ENCODE assay signal across 1 cellular context in the genomic region with DNA sequence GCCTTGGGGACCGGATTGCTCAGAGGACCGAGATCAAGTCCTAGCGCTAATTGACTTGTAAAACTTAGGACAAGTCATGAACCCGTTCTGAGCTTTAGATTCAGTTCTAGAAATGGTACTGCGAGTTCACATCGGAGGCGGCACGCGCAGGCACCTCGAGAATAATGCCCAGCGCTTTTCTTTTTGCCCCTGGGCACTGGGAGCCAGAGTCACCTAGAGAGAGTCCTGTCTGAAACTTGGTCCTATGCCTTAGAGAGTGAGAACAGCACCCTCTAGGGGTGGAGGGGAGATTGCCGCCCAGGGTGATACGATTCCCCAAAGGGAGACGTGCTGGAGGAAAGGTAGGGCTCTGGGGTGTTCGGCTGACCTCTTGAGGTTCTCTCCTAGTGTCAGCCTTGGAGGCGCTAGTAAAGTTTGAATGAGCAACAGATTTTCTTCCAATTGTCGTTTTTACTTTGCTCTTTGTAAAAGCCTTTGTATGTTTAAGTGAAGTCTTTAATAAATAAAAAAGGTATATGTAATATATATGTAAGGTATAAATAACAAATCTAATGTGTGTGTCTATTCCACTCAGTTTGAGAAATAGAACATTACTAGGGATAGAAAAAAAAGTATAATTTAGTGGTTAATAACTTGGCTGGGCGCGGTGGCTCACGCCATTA.
TF ChIP-seq lines count a peak whose summit lies in the region.

No MANE protein-coding gene starts in this region.

TF ChIP-seq in HepG2, 621 proteins besides CTCF, POLR2A, EP300 and RAD21 (continues in another document):
- TF ChIP-seq ZNF543 (CRISPR knock-in tag; IDR thresholded peaks at IDR 0.05) = 0 out of 2 replicates have a peak, but pooled peaks have one; percentile 38
- TF ChIP-seq, protein P1, sequence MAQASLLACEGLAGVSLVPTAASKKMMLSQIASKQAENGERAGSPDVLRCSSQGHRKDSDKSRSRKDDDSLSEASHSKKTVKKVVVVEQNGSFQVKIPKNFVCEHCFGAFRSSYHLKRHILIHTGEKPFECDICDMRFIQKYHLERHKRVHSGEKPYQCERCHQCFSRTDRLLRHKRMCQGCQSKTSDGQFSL (CRISPR knock-in tag; IDR thresholded peaks at IDR 0.05) = no peak
- TF ChIP-seq HOXA5 (CRISPR knock-in tag; IDR thresholded peaks at IDR 0.05) = 0 out of 2 replicates have a peak, but pooled peaks have one; percentile 26
- TF ChIP-seq GATAD1 (CRISPR knock-in tag; IDR thresholded peaks at IDR 0.05) = peak; percentile 65
- TF ChIP-seq, protein P2, sequence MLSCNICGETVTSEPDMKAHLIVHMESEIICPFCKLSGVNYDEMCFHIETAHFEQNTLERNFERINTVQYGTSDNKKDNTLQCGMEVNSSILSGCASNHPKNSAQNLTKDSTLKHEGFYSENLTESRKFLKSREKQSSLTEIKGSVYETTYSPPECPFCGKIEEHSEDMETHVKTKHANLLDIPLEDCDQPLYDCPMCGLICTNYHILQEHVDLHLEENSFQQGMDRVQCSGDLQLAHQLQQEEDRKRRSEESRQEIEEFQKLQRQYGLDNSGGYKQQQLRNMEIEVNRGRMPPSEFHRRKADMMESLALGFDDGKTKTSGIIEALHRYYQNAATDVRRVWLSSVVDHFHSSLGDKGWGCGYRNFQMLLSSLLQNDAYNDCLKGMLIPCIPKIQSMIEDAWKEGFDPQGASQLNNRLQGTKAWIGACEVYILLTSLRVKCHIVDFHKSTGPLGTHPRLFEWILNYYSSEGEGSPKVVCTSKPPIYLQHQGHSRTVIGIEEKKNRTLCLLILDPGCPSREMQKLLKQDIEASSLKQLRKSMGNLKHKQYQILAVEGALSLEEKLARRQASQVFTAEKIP (CRISPR knock-in tag; IDR thresholded peaks at IDR 0.05; ENCODE audit: borderline replicate concordance) = no peak
- no peak for TF ChIP-seq ARNTL (CRISPR knock-in tag; IDR thresholded peaks at IDR 0.05)
- TF ChIP-seq ZNF792 (CRISPR knock-in tag; IDR thresholded peaks at IDR 0.05) = 0 out of 2 replicates have a peak, but pooled peaks have one; percentile 15
- TF ChIP-seq SRSF9 (IDR thresholded peaks at IDR 0.05; ENCODE audit: borderline replicate concordance, insufficient read depth, low read depth, low read length, poor library complexity, severe bottlenecking) = no peak
- TF ChIP-seq, protein P3, sequence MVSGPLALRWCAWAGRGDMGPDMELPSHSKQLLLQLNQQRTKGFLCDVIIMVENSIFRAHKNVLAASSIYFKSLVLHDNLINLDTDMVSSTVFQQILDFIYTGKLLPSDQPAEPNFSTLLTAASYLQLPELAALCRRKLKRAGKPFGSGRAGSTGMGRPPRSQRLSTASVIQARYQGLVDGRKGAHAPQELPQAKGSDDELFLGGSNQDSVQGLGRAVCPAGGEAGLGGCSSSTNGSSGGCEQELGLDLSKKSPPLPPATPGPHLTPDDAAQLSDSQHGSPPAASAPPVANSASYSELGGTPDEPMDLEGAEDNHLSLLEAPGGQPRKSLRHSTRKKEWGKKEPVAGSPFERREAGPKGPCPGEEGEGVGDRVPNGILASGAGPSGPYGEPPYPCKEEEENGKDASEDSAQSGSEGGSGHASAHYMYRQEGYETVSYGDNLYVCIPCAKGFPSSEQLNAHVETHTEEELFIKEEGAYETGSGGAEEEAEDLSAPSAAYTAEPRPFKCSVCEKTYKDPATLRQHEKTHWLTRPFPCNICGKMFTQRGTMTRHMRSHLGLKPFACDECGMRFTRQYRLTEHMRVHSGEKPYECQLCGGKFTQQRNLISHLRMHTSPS (CRISPR knock-in tag; IDR thresholded peaks at IDR 0.05; ENCODE audit: low read depth) = no peak
- TF ChIP-seq ZEB1 (IDR thresholded peaks at IDR 0.05; ENCODE audit: insufficient replicate concordance, low read depth) = no peak
- no peak for TF ChIP-seq ZNF709 (CRISPR knock-in tag; IDR thresholded peaks at IDR 0.05)
- TF ChIP-seq, protein P4, sequence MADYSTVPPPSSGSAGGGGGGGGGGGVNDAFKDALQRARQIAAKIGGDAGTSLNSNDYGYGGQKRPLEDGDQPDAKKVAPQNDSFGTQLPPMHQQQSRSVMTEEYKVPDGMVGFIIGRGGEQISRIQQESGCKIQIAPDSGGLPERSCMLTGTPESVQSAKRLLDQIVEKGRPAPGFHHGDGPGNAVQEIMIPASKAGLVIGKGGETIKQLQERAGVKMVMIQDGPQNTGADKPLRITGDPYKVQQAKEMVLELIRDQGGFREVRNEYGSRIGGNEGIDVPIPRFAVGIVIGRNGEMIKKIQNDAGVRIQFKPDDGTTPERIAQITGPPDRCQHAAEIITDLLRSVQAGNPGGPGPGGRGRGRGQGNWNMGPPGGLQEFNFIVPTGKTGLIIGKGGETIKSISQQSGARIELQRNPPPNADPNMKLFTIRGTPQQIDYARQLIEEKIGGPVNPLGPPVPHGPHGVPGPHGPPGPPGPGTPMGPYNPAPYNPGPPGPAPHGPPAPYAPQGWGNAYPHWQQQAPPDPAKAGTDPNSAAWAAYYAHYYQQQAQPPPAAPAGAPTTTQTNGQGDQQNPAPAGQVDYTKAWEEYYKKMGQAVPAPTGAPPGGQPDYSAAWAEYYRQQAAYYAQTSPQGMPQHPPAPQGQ (CRISPR knock-in tag; IDR thresholded peaks at IDR 0.05; ENCODE audit: borderline replicate concordance) = no peak
- 0 out of 2 replicates have a peak, but pooled peaks have one; percentile 23 for TF ChIP-seq CEBPG (CRISPR knock-in tag; IDR thresholded peaks at IDR 0.05)
- 0 out of 2 replicates have a peak, but pooled peaks have one; percentile 33 for TF ChIP-seq ZNF138 (CRISPR knock-in tag; IDR thresholded peaks at IDR 0.05; ENCODE audit: low read depth)
- no peak for TF ChIP-seq IKZF1 (IDR thresholded peaks at IDR 0.05)
- TF ChIP-seq NR2F6 (IDR thresholded peaks at IDR 0.05) = no peak
- TF ChIP-seq NR2F6 (CRISPR knock-in tag; IDR thresholded peaks at IDR 0.05) = no peak
- no peak; the same call in 1 of the 2 replicates for TF ChIP-seq GATAD2A (CRISPR knock-in tag; IDR thresholded peaks at IDR 0.05)
- TF ChIP-seq KDM3A (CRISPR knock-in tag; IDR thresholded peaks at IDR 0.05; ENCODE audit: low read depth) = no peak
- no peak for TF ChIP-seq KDM4B (CRISPR knock-in tag; IDR thresholded peaks at IDR 0.05)
- TF ChIP-seq NR2C2 (CRISPR knock-in tag; IDR thresholded peaks at IDR 0.05; ENCODE audit: borderline replicate concordance) = no peak; the same call in 1 of the 2 replicates
- TF ChIP-seq SP5 (CRISPR knock-in tag; IDR thresholded peaks at IDR 0.05; ENCODE audit: borderline replicate concordance, low read depth) = no peak
- TF ChIP-seq IRF2 (CRISPR knock-in tag; IDR thresholded peaks at IDR 0.05) = peak; percentile 2; the same call in 1 of the 2 replicates
- TF ChIP-seq FOSL1 (CRISPR knock-in tag; IDR thresholded peaks at IDR 0.05; ENCODE audit: borderline replicate concordance) = no peak
- no peak for TF ChIP-seq FOXP1 (IDR thresholded peaks at IDR 0.05)
- no peak for TF ChIP-seq FOXP1 (CRISPR knock-in tag; IDR thresholded peaks at IDR 0.05)
- no peak for TF ChIP-seq ZNF343 (CRISPR knock-in tag; IDR thresholded peaks at IDR 0.05)
- peak; percentile 66 for TF ChIP-seq STAG1 (CRISPR knock-in tag; IDR thresholded peaks at IDR 0.05)
- 0 out of 4 replicates have a peak, but pooled peaks of 1 of the 2 experiments have one; percentile 2 for TF ChIP-seq KLF16 (CRISPR knock-in tag; IDR thresholded peaks at IDR 0.05)
- TF ChIP-seq ZNF431 (CRISPR knock-in tag; IDR thresholded peaks at IDR 0.05; ENCODE audit: borderline replicate concordance, low read depth) = no peak
- no peak for TF ChIP-seq ZNF256 (CRISPR knock-in tag; conservative IDR thresholded peaks at IDR 0.05)
- TF ChIP-seq PAF1 (CRISPR knock-in tag; IDR thresholded peaks at IDR 0.05) = no peak
- no peak for TF ChIP-seq PRMT3 (CRISPR knock-in tag; IDR thresholded peaks at IDR 0.05; ENCODE audit: borderline replicate concordance, low read depth)
- TF ChIP-seq ZNF235 (CRISPR knock-in tag; IDR thresholded peaks at IDR 0.05; ENCODE audit: borderline replicate concordance) = no peak
- TF ChIP-seq ZSCAN29 (CRISPR knock-in tag; conservative IDR thresholded peaks at IDR 0.05) = no peak
- 0 out of 2 replicates have a peak, but pooled peaks have one; percentile 18 for TF ChIP-seq SMAD3 (CRISPR knock-in tag; IDR thresholded peaks at IDR 0.05)
- no peak for TF ChIP-seq ZNF382 (CRISPR knock-in tag; IDR thresholded peaks at IDR 0.05; ENCODE audit: borderline replicate concordance)
- TF ChIP-seq ZNF614 (CRISPR knock-in tag; IDR thresholded peaks at IDR 0.05; ENCODE audit: borderline replicate concordance) = 0 out of 2 replicates have a peak, but pooled peaks have one; percentile 52
- TF ChIP-seq ZNF605 (CRISPR knock-in tag; IDR thresholded peaks at IDR 0.05) = no peak
- no peak for TF ChIP-seq ZNF367 (CRISPR knock-in tag; IDR thresholded peaks at IDR 0.05; ENCODE audit: borderline replicate concordance)
- TF ChIP-seq ZNF383 (CRISPR knock-in tag; IDR thresholded peaks at IDR 0.05; ENCODE audit: borderline replicate concordance) = no peak
- peak; percentile 71 for TF ChIP-seq XRCC5 (optimal IDR thresholded peaks at IDR 0.05; ENCODE audit: low read length)
- TF ChIP-seq, protein P5, sequence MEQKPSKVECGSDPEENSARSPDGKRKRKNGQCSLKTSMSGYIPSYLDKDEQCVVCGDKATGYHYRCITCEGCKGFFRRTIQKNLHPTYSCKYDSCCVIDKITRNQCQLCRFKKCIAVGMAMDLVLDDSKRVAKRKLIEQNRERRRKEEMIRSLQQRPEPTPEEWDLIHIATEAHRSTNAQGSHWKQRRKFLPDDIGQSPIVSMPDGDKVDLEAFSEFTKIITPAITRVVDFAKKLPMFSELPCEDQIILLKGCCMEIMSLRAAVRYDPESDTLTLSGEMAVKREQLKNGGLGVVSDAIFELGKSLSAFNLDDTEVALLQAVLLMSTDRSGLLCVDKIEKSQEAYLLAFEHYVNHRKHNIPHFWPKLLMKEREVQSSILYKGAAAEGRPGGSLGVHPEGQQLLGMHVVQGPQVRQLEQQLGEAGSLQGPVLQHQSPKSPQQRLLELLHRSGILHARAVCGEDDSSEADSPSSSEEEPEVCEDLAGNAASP (CRISPR knock-in tag; IDR thresholded peaks at IDR 0.05; ENCODE audit: borderline replicate concordance) = no peak
- no peak for TF ChIP-seq ZNF775 (CRISPR knock-in tag; IDR thresholded peaks at IDR 0.05; ENCODE audit: borderline replicate concordance)
- no peak for TF ChIP-seq GATA4 (IDR thresholded peaks at IDR 0.05; ENCODE audit: borderline replicate concordance, low read depth)
- TF ChIP-seq SALL1 (CRISPR knock-in tag; IDR thresholded peaks at IDR 0.05) = no peak
- no peak for TF ChIP-seq AGO2 (optimal IDR thresholded peaks at IDR 0.05; ENCODE audit: low read depth, low read length)
- TF ChIP-seq XBP1 (CRISPR knock-in tag; IDR thresholded peaks at IDR 0.05) = no peak
- TF ChIP-seq HNF1B (CRISPR knock-in tag; IDR thresholded peaks at IDR 0.05) = no peak; the same call in 1 of the 2 replicates
- TF ChIP-seq ZNF121 (CRISPR knock-in tag; IDR thresholded peaks at IDR 0.05) = no peak
- no peak for TF ChIP-seq ZNF317 (CRISPR knock-in tag; IDR thresholded peaks at IDR 0.05)
- TF ChIP-seq, protein P6, sequence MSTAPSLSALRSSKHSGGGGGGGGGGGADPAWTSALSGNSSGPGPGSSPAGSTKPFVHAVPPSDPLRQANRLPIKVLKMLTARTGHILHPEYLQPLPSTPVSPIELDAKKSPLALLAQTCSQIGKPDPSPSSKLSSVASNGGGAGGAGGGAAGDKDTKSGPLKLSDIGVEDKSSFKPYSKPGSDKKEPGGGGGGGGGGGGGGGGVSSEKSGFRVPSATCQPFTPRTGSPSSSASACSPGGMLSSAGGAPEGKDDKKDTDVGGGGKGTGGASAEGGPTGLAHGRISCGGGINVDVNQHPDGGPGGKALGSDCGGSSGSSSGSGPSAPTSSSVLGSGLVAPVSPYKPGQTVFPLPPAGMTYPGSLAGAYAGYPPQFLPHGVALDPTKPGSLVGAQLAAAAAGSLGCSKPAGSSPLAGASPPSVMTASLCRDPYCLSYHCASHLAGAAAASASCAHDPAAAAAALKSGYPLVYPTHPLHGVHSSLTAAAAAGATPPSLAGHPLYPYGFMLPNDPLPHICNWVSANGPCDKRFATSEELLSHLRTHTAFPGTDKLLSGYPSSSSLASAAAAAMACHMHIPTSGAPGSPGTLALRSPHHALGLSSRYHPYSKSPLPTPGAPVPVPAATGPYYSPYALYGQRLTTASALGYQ (CRISPR knock-in tag; IDR thresholded peaks at IDR 0.05) = 0 out of 2 replicates have a peak, but pooled peaks have one; percentile 6
- no peak for TF ChIP-seq ZNF790 (CRISPR knock-in tag; IDR thresholded peaks at IDR 0.05; ENCODE audit: borderline replicate concordance)
- TF ChIP-seq HBP1 (CRISPR knock-in tag; IDR thresholded peaks at IDR 0.05; ENCODE audit: low read depth) = 0 out of 2 replicates have a peak, but pooled peaks have one; percentile 66
- 0 out of 2 replicates have a peak, but pooled peaks have one; percentile 12 for TF ChIP-seq ARID2 (CRISPR knock-in tag; IDR thresholded peaks at IDR 0.05; ENCODE audit: borderline replicate concordance)
- TF ChIP-seq GABPA (IDR thresholded peaks at IDR 0.05; ENCODE audit: low read depth, low read length) = no peak
- peak; percentile 32; the same call in 1 of the 2 replicates for TF ChIP-seq GABPA (CRISPR knock-in tag; IDR thresholded peaks at IDR 0.05; ENCODE audit: low read depth)
- 0 out of 2 replicates have a peak, but pooled peaks have one; percentile 8 for TF ChIP-seq BRD4 (CRISPR knock-in tag; IDR thresholded peaks at IDR 0.05)
- no peak for TF ChIP-seq ZNF766 (CRISPR knock-in tag; IDR thresholded peaks at IDR 0.05; ENCODE audit: borderline replicate concordance)
- TF ChIP-seq MAF1 (CRISPR knock-in tag; IDR thresholded peaks at IDR 0.05; ENCODE audit: borderline replicate concordance) = no peak
- no peak for TF ChIP-seq KLF12 (CRISPR knock-in tag; IDR thresholded peaks at IDR 0.05; ENCODE audit: borderline replicate concordance)
- TF ChIP-seq ZNF562 (CRISPR knock-in tag; IDR thresholded peaks at IDR 0.05; ENCODE audit: borderline replicate concordance) = no peak
- no peak for TF ChIP-seq ZFP37 (CRISPR knock-in tag; IDR thresholded peaks at IDR 0.05; ENCODE audit: borderline replicate concordance)
